8 cellular contexts compared by ENCODE assay signal in genomic region chr1:210598135-210598652, GRCh38.
DNase-seq lines count a peak whose midpoint lies in the region; ATAC-seq and TF ChIP-seq lines count a peak whose summit lies in the region.

No MANE protein-coding gene starts in this region.

- no peaks in the 10 kb centered on the region for H4K20me1 ChIP-seq in PC-3 (ENCODE audit: low read length)
- peaks cover 3% of the 10 kb centered on the region for H4K20me1 ChIP-seq in smooth muscle cell (ENCODE audit: low read depth)

- POLR2A ChIA-PET in PC-3 (lab: Charles Lee; ENCODE audit: unreplicated experiment) (no interaction called here), WTC11 (lab: Charles Lee) (no interaction called here)

- CTCF ChIA-PET in PC-3 (lab: Charles Lee) (no interaction called here), WTC11 (lab: Charles Lee) (interaction anchor here (1.0 kb wide), 1 partner anchor 535 kb away, joined by 4 read pairs; the partner anchor contains the start of gene KCNH1)

- no peak overlapping the region for H3K27ac Mint-ChIP-seq in WTC11

- intact Hi-C loops in PC-3 (cut with micrococcal nuclease) = loop anchor here (5.0 kb wide), 1 partner anchor 534 kb away; the partner anchor contains the start of gene KCNH1

- H3K4me1 Mint-ChIP-seq in WTC11 = peaks cover 9% of the 10 kb centered on the region

- H3K9ac ChIP-seq in PC-3 (ENCODE audit: low read length) (no peak overlapping the region), smooth muscle cell (ENCODE audit: low read depth) (peak overlapping the region; percentile 84)

- BruUV-seq in PC-3 (replicated peaks; lab: Mats Ljungman, UMichigan) = no TSS peak

- H3K36me3 Mint-ChIP-seq in WTC11 = no peaks in the 10 kb centered on the region

- H3K9me2 ChIP-seq in PC-3 (replicated peaks; ENCODE audit: low read length) = no peaks in the 10 kb centered on the region

- peak overlapping the region; percentile 65 for H3K4me2 ChIP-seq in PC-3 (ENCODE audit: low read length)
- H3K4me2 ChIP-seq in smooth muscle cell = peak overlapping the region; percentile 53

- peaks cover 23% of the 10 kb centered on the region for H3K4me1 ChIP-seq in PC-3 (ENCODE audit: insufficient read depth, low read length)
- H3K4me1 ChIP-seq in smooth muscle cell (ENCODE audit: low read depth) = no peaks in the 10 kb centered on the region

- H3K9me3 ChIP-seq in PC-3 (ENCODE audit: low read length) (no peaks in the 10 kb centered on the region), smooth muscle cell (replicated peaks; ENCODE audit: low read depth) (no peaks in the 10 kb centered on the region)

- H3K79me2 ChIP-seq in PC-3 (ENCODE audit: low read length) (no peaks in the 10 kb centered on the region), smooth muscle cell (ENCODE audit: low read depth) (no peaks in the 10 kb centered on the region)

- peaks cover 4% of the 10 kb centered on the region; the same call in 1 of the 2 replicates for H3K9me3 Mint-ChIP-seq in WTC11

- ATAC-seq in GM21528 (IDR thresholded peaks at IDR 0.05; ENCODE audit: low FRiP score, unreplicated experiment) = peak; percentile 14
- ATAC-seq in PC-3 = peak; percentile 90
- ATAC-seq in WTC11 = no peak

- WGBS in smooth muscle cell (ENCODE audit: low lambda C conversion rate) = 15% methylated on average over 3 of the region's 3 CpGs

- H3F3A ChIP-seq in PC-3 (ENCODE audit: low read length, unreplicated experiment) = no peaks in the 10 kb centered on the region
- H3F3A ChIP-seq in smooth muscle cell (ENCODE audit: low read depth) = peaks cover 11% of the 10 kb centered on the region

- H3K27me3 Mint-ChIP-seq in WTC11 (ENCODE audit: low read depth) = no peaks in the 10 kb centered on the region; the same call in 1 of the 2 replicates

- DNase-seq in PC-3 = peak; percentile 90
- peak; percentile 97 for DNase-seq in fibroblast of peridontal ligament (ENCODE audit: extremely low read depth)
- no peak for DNase-seq in smooth muscle cell (lab: John Stamatoyannopoulos, UW; ENCODE audit: unreplicated experiment)
- no peak for DNase-seq in NCI-H146 treated with DMSO at 0.1 percent for 48 hours (lab: John Stamatoyannopoulos, UW; ENCODE audit: unreplicated experiment)
- DNase-seq in stimulated activated CD4-positive, alpha-beta T cell treated with anti-CD3 and anti-CD28 coated beads, Interleukin-4, amount 100 ng/mL, for 24 hours = no peak
- no peak for DNase-seq in NCI-H1436 treated with DMSO at 0.1 percent for 48 hours (lab: John Stamatoyannopoulos, UW)
- DNase-seq in WTC11 (ENCODE audit: low spot score) = no peak

- H2AFZ ChIP-seq in PC-3 (ENCODE audit: low read length) (no peak overlapping the region), smooth muscle cell (ENCODE audit: low read depth) (no peak overlapping the region)

- no peak overlapping the region for H3K4me3 Mint-ChIP-seq in WTC11

- H3K27ac ChIP-seq in PC-3 (ENCODE audit: low read length) (peak overlapping the region; percentile 87), smooth muscle cell (ENCODE audit: low read depth) (peak overlapping the region; percentile 98)

- H3K27me3 ChIP-seq in PC-3 (ENCODE audit: low read length) = no peaks in the 10 kb centered on the region
- no peaks in the 10 kb centered on the region for H3K27me3 ChIP-seq in smooth muscle cell (ENCODE audit: low read depth)

- H3K4me3 ChIP-seq in PC-3 (ENCODE audit: low read length) (no peak overlapping the region), smooth muscle cell (no peak overlapping the region)

- H3K36me3 ChIP-seq in PC-3 (ENCODE audit: low read depth, low read length) (no peaks in the 10 kb centered on the region), smooth muscle cell (ENCODE audit: low read depth) (no peaks in the 10 kb centered on the region)

- no peak for TF ChIP-seq CTCF in PC-3 (conservative IDR thresholded peaks at IDR 0.05; ENCODE audit: low read depth, low read length)
- no peak for TF ChIP-seq CTCF in smooth muscle cell (IDR thresholded peaks at IDR 0.05; ENCODE audit: borderline replicate concordance, insufficient read depth, poor library complexity, severe bottlenecking)
- TF ChIP-seq CTCF in WTC11 (IDR thresholded peaks at IDR 0.05) = no peak

TF ChIP-seq in WTC11, 78 proteins besides CTCF, POLR2A, EP300 and RAD21:
- no peak for TF ChIP-seq ZNF416 (CRISPR knock-in tag; IDR thresholded peaks at IDR 0.05)
- TF ChIP-seq ZNF425 (CRISPR knock-in tag; conservative IDR thresholded peaks at IDR 0.05) = no peak
- no peak for TF ChIP-seq USF2 (CRISPR knock-in tag; IDR thresholded peaks at IDR 0.05)
- TF ChIP-seq, protein P1, sequence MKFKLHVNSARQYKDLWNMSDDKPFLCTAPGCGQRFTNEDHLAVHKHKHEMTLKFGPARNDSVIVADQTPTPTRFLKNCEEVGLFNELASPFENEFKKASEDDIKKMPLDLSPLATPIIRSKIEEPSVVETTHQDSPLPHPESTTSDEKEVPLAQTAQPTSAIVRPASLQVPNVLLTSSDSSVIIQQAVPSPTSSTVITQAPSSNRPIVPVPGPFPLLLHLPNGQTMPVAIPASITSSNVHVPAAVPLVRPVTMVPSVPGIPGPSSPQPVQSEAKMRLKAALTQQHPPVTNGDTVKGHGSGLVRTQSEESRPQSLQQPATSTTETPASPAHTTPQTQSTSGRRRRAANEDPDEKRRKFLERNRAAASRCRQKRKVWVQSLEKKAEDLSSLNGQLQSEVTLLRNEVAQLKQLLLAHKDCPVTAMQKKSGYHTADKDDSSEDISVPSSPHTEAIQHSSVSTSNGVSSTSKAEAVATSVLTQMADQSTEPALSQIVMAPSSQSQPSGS (CRISPR knock-in tag; IDR thresholded peaks at IDR 0.05; ENCODE audit: borderline replicate concordance, low read depth) = no peak
- no peak for TF ChIP-seq NFATC4 (CRISPR knock-in tag; IDR thresholded peaks at IDR 0.05)
- TF ChIP-seq, protein P2, sequence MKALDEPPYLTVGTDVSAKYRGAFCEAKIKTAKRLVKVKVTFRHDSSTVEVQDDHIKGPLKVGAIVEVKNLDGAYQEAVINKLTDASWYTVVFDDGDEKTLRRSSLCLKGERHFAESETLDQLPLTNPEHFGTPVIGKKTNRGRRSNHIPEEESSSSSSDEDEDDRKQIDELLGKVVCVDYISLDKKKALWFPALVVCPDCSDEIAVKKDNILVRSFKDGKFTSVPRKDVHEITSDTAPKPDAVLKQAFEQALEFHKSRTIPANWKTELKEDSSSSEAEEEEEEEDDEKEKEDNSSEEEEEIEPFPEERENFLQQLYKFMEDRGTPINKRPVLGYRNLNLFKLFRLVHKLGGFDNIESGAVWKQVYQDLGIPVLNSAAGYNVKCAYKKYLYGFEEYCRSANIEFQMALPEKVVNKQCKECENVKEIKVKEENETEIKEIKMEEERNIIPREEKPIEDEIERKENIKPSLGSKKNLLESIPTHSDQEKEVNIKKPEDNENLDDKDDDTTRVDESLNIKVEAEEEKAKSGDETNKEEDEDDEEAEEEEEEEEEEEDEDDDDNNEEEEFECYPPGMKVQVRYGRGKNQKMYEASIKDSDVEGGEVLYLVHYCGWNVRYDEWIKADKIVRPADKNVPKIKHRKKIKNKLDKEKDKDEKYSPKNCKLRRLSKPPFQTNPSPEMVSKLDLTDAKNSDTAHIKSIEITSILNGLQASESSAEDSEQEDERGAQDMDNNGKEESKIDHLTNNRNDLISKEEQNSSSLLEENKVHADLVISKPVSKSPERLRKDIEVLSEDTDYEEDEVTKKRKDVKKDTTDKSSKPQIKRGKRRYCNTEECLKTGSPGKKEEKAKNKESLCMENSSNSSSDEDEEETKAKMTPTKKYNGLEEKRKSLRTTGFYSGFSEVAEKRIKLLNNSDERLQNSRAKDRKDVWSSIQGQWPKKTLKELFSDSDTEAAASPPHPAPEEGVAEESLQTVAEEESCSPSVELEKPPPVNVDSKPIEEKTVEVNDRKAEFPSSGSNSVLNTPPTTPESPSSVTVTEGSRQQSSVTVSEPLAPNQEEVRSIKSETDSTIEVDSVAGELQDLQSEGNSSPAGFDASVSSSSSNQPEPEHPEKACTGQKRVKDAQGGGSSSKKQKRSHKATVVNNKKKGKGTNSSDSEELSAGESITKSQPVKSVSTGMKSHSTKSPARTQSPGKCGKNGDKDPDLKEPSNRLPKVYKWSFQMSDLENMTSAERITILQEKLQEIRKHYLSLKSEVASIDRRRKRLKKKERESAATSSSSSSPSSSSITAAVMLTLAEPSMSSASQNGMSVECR (CRISPR knock-in tag; IDR thresholded peaks at IDR 0.05; ENCODE audit: borderline replicate concordance) = no peak

Comparison
In these comparisons a context has a peak if more than half of its experiments do, and no peak if none do; other contexts are left out.
1. DNase-seq: peak in PC-3 (single experiment) and fibroblast of peridontal ligament (single experiment); none in smooth muscle cell (single experiment), NCI-H146 treated with DMSO at 0.1 percent for 48 hours (single experiment), stimulated activated CD4-positive, alpha-beta T cell treated with anti-CD3 and anti-CD28 coated beads, Interleukin-4, amount 100 ng/mL, for 24 hours (single experiment), NCI-H1436 treated with DMSO at 0.1 percent for 48 hours (single experiment) and WTC11 (single experiment).